26 cellular contexts compared by ENCODE assay signal in genomic region chr6:71015392-71015791, GRCh38. TPM values are rescaled to one million over a fixed set of nuclear protein-coding genes. Genes with fewer than 3 reads are reported as not detected.
"Had no signal": no experiment of that assay in that cellular context is flagged by ENCODE, and none has a peak within 500 bp of the region (broad histone marks: within the 10 kb centered on the region; RNA-seq: fewer than 3 reads in every experiment).

No MANE protein-coding gene starts in this region.

- H3K9me3 ChIP-seq: breast epithelium, gastroesophageal sphincter, ovary, right lobe of liver, testis, transverse colon had no signal

- H2AFZ ChIP-seq: hepatocyte had no signal

- H3K27me3 ChIP-seq: breast epithelium, hepatocyte, ovary, right lobe of liver, testis, transverse colon had no signal

- H3K27ac ChIP-seq: breast epithelium, gastroesophageal sphincter, hepatocyte, ovary, right lobe of liver, skin epidermis, testis, transverse colon had no signal

- H3K4me3 ChIP-seq: breast epithelium, gastroesophageal sphincter, hepatocyte, ovary, right lobe of liver, skin epidermis, testis, transverse colon had no signal

- H3K36me3 ChIP-seq: breast epithelium, gastroesophageal sphincter, ovary, right lobe of liver, transverse colon had no signal

- DNase-seq: activated CD4-positive, alpha-beta T cell treated with anti-CD3 and anti-CD28 coated beads for 36 hours; activated CD4-positive, CD25-positive, alpha-beta regulatory T cell; activated naive CD4-positive, alpha-beta T cell; activated T-cell treated with anti-CD3 and anti-CD28 coated beads for 4 hours; activated T-cell treated with anti-CD3 and anti-CD28 coated beads, Interleukin-2, amount 50 U/mL, for 72 hours; central memory CD4-positive, alpha-beta T cell; left colon; naive B cell; nephron progenitor cell; ovary; right lobe of liver; stimulated activated naive B cell treated with anti-CD40 and anti-IgM and Interleukin-4, amounts not matched to agents 10 μg/mL and 1 μg/mL and 100 μg/mL, for 72 hours; T-helper 17 cell; T1000; testis; transverse colon had no signal

- H3K79me2 ChIP-seq: hepatocyte had no signal

- H3K4me1 ChIP-seq: breast epithelium, gastroesophageal sphincter, right lobe of liver, testis, transverse colon had no signal

- ATAC-seq: activated CD4-positive, alpha-beta T cell treated with anti-CD3 and anti-CD28 coated beads for 36 hours; activated naive CD4-positive, alpha-beta T cell treated with anti-CD3 and anti-CD28 coated beads, Interleukin-2, amount 50 U/mL, for 72 hours; activated T-cell treated with anti-CD3 and anti-CD28 coated beads, Interleukin-2, amount 50 U/mL, for 72 hours; gastroesophageal sphincter; left colon; right lobe of liver; stimulated activated naive B cell treated with anti-CD40 and anti-IgM and Interleukin-4, amounts not matched to agents 10 μg/mL and 1 μg/mL and 100 μg/mL, for 72 hours; T-helper 17 cell had no signal

- FAIRE-seq: endothelial cell of umbilical vein, keratinocyte had no signal

- H3K4me2 ChIP-seq: hepatocyte had no signal

RNA-seq across cellular contexts. Expression of gene B3GAT2, which starts 58.5 kb away (rescaled TPM):
- total RNA-seq: activated CD4-positive, alpha-beta T cell treated with anti-CD3 and anti-CD28 coated beads for 36 hours; activated naive CD4-positive, alpha-beta T cell treated with anti-CD3 and anti-CD28 coated beads, Interleukin-2, amount 50 U/mL, for 72 hours; activated T-cell treated with anti-CD3 and anti-CD28 coated beads, Interleukin-2, amount 50 U/mL, for 72 hours; endothelial cell of umbilical vein; fibroblast of lung; left colon; lower leg skin; mesothelial cell of epicardium; T-helper 17 cell; transverse colon had no signal
- polyA plus RNA-seq: endothelial cell of umbilical vein, fibroblast of lung had no signal
